18 cellular contexts compared by ENCODE assay signal in the genomic region with DNA sequence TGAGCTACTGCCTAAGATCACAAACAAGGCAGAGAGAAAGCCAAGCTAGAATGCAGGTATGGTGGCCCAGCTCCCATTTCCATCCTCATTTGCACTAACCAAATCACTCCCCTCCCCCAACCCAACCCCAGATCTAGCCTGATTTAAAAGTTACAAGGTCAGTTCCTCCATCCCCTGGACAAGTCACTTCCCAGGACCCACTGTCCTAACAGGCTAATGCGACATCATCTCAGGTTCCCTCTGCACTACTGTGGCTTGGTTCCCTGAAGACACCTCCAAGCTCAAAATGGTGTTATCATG. TPM values are rescaled to one million over a fixed set of nuclear protein-coding genes. Genes with fewer than 3 reads are reported as not detected.
DNase-seq lines count a peak whose midpoint lies in the region; ATAC-seq and TF ChIP-seq lines count a peak whose summit lies in the region.
"Had no signal": no experiment of that assay in that cellular context is flagged by ENCODE, and none has a peak within 500 bp of the region (broad histone marks: within the 10 kb centered on the region; RNA-seq: fewer than 3 reads in every experiment).

No MANE protein-coding gene starts in this region.

- peaks cover 46% of the 10 kb centered on the region for H3K4me1 ChIP-seq in CD4-positive, alpha-beta memory T cell (ENCODE audit: insufficient read depth, low read length)
- peaks cover 27% of the 10 kb centered on the region for H3K4me1 ChIP-seq in Panc1 (ENCODE audit: control insufficient read depth, insufficient read depth, low read length)
- peaks cover 34 to 90% (median 49%) of the 10 kb centered on the region in 3 donors for H3K4me1 ChIP-seq in esophagus squamous epithelium
- peaks cover 72 to 77% of the 10 kb centered on the region in 2 experiments for H3K4me1 ChIP-seq in neutrophil (ENCODE audit: control insufficient read depth in 1 of 2, insufficient read depth in 1 of 2, low read depth in 1 of 2, low read length in 1 of 2)

- no peak overlapping the region for H3K4me3 ChIP-seq in CD4-positive, alpha-beta memory T cell (ENCODE audit: low read length in 2 of 2)
- H3K4me3 ChIP-seq in Panc1 (ENCODE audit: low read depth in 2 of 2, low read length in 2 of 2) (no peak overlapping the region), esophagus squamous epithelium (peak overlapping the region; percentile 55 to 80 (median 78)), neutrophil (ENCODE audit: low read depth in 1 of 2, low read length in 1 of 2) (peak overlapping the region; percentile 90 to 91)
- H3K4me3 ChIP-seq: gastroesophageal sphincter, ovary had no signal

- H3K27me3 Mint-ChIP-seq in CD4-positive, alpha-beta memory T cell: no peaks in the 10 kb centered on the region

- TF ChIP-seq POLR2A in esophagus squamous epithelium (IDR thresholded peaks at IDR 0.05): no peak

- 67% methylated on average over 1 of the region's 1 CpG; no CpG with 5 or more reads in 1 of the 2 donors for WGBS in esophagus squamous epithelium, 2 donors

- no peak for DNase-seq in CD4-positive, alpha-beta memory T cell
- no peak for DNase-seq in Panc1 (ENCODE audit: low read depth, low spot score)
- DNase-seq in esophagus squamous epithelium (lab: John Stamatoyannopoulos, UW): no peak
- DNase-seq in KBM-7: no peak
- DNase-seq in UCSD-AML1 (lab: John Stamatoyannopoulos, UW; ENCODE audit: unreplicated experiment): no peak
- no peak for DNase-seq in DMS 273 (lab: John Stamatoyannopoulos, UW; ENCODE audit: unreplicated experiment)
- DNase-seq: activated T-cell treated with anti-CD3 and anti-CD28 coated beads for 4 hours; amniotic stem cell; DND-41; dorsolateral prefrontal cortex; ovary; stimulated activated CD8-positive, alpha-beta memory T cell treated with anti-CD3 and anti-CD28 coated beads, Interleukin-4, amount 100 ng/mL, for 48 hours had no signal

- in situ Hi-C loops in Panc1 (cut with HindIII; ENCODE audit: low pct_unique_long_range_greater_than_20kb, low sequenced_read_pairs): no loop called here
- in situ Hi-C loops in KBM-7 (cut with MboI; ENCODE audit: low pct_unique_long_range_greater_than_20kb, low sequenced_read_pairs): no loop called here

- no TSS peak for BruUV-seq in Panc1 (replicated peaks; lab: Mats Ljungman, UMichigan)

- POLR2A ChIA-PET in CD4-positive, alpha-beta memory T cell (lab: Charles Lee; ENCODE audit: partially characterized antibody): interaction anchor here (1.1 to 2.0 kb wide), 3 partner anchors 28 to 62 kb away, joined by 3 to 12 read pairs (median 5); a partner anchor contains a TSS
- POLR2A ChIA-PET in Panc1 (lab: Charles Lee): interaction anchor here (0.5 to 0.6 kb wide), 2 partner anchors 18 to 27 kb away, joined by 4 to 12 read pairs; no protein-coding TSS in a partner anchor

- H3K4me1 Mint-ChIP-seq in CD4-positive, alpha-beta memory T cell: peaks cover 29 to 66% (median 39%) of the 10 kb centered on the region in 4 donors

- TF ChIP-seq CTCF in Panc1 (IDR thresholded peaks at IDR 0.05): no peak
- no peak for TF ChIP-seq CTCF in esophagus squamous epithelium (IDR thresholded peaks at IDR 0.05)
- no peak for TF ChIP-seq CTCF in neutrophil (IDR thresholded peaks at IDR 0.05)

- peaks cover 0 to 2% (median 0%) of the 10 kb centered on the region in 8 donors for H3K9me3 Mint-ChIP-seq in CD4-positive, alpha-beta memory T cell

- ATAC-seq in Panc1 (no peak), HG03039 (IDR thresholded peaks at IDR 0.05; ENCODE audit: unreplicated experiment) (no peak)
- ATAC-seq: activated CD4-positive, CD25-positive, alpha-beta regulatory T cell treated with anti-CD3 and anti-CD28 coated beads, Interleukin-2, amount 50 U/mL, for 24 hours; gastroesophageal sphincter; left lobe of liver had no signal

- CTCF ChIA-PET in CD4-positive, alpha-beta memory T cell (lab: Charles Lee; ENCODE audit: partially characterized antibody): interaction anchor here (1.4 to 5.0 kb wide), 5 partner anchors 21 to 79 kb away, joined by 4 to 42 read pairs (median 7); a partner anchor contains a TSS
- CTCF ChIA-PET in Panc1 (lab: Charles Lee): interaction anchor here (0.5 to 0.7 kb wide), 2 partner anchors 8 to 12 kb away, joined by 4 to 9 read pairs; no protein-coding TSS in a partner anchor

- peak overlapping the region in 1 of 8 donors; percentile 56 for H3K4me3 Mint-ChIP-seq in CD4-positive, alpha-beta memory T cell

- intact Hi-C loops in CD4-positive, alpha-beta memory T cell (cut with micrococcal nuclease): no loop called here
- intact Hi-C loops in Panc1 (cut with micrococcal nuclease; ENCODE audit: unreplicated experiment): no loop called here
- intact Hi-C loops in esophagus squamous epithelium (cut with DNase I): no loop called here

- no peaks in the 10 kb centered on the region for H3K36me3 Mint-ChIP-seq in CD4-positive, alpha-beta memory T cell

- H3K27me3 ChIP-seq in CD4-positive, alpha-beta memory T cell (ENCODE audit: insufficient read depth, low read length): no peaks in the 10 kb centered on the region
- H3K27me3 ChIP-seq in Panc1 (ENCODE audit: control insufficient read depth, insufficient read depth, low read length): no peaks in the 10 kb centered on the region
- peaks cover 0 to 10% (median 0%) of the 10 kb centered on the region in 4 donors for H3K27me3 ChIP-seq in esophagus squamous epithelium
- H3K27me3 ChIP-seq in neutrophil: no peaks in the 10 kb centered on the region
- H3K27me3 ChIP-seq: ovary had no signal

- no peak overlapping the region for H3K27ac ChIP-seq in CD4-positive, alpha-beta memory T cell (ENCODE audit: low read depth, low read length)
- peak overlapping the region; percentile 56; the same call in 1 of the 2 replicates for H3K27ac ChIP-seq in Panc1 (ENCODE audit: low read length)
- peak overlapping the region; percentile 82 to 99 (median 94) for H3K27ac ChIP-seq in esophagus squamous epithelium
- peak overlapping the region; percentile 95 for H3K27ac ChIP-seq in neutrophil
- H3K27ac ChIP-seq: ovary had no signal

- H3K27ac Mint-ChIP-seq in CD4-positive, alpha-beta memory T cell: peak overlapping the region in 4 of 7 donors; percentile 42 to 85 (median 68)

- H3K9me3 ChIP-seq in CD4-positive, alpha-beta memory T cell (ENCODE audit: control insufficient read depth in 1 of 2, low read length in 2 of 2): no peaks in the 10 kb centered on the region
- H3K9me3 ChIP-seq in Panc1 (ENCODE audit: control insufficient read depth, insufficient read depth, low read depth, low read length): no peaks in the 10 kb centered on the region
- no peaks in the 10 kb centered on the region for H3K9me3 ChIP-seq in esophagus squamous epithelium
- H3K9me3 ChIP-seq in neutrophil: no peaks in the 10 kb centered on the region
- H3K9me3 ChIP-seq: gastroesophageal sphincter, ovary had no signal

- H3K36me3 ChIP-seq in CD4-positive, alpha-beta memory T cell (ENCODE audit: insufficient read depth, low read length): no peaks in the 10 kb centered on the region
- H3K36me3 ChIP-seq in Panc1 (ENCODE audit: control insufficient read depth, insufficient read depth, low read length) (peaks cover 3% of the 10 kb centered on the region; the same call in 1 of the 2 replicates), esophagus squamous epithelium (no peaks in the 10 kb centered on the region), neutrophil (no peaks in the 10 kb centered on the region)
- H3K36me3 ChIP-seq: gastroesophageal sphincter, ovary had no signal

RNA-seq across cellular contexts. Expression of a gene that starts 2.4 kb away (rescaled TPM):
- total RNA-seq in CD4-positive, alpha-beta memory T cell: 10 to 100 TPM; 19.3 to 27.1 TPM
- 10 to 100 TPM; 15.9 to 33.2 TPM for polyA plus RNA-seq in CD4-positive, alpha-beta memory T cell
- 63.0 TPM for total RNA-seq in Panc1 (2021; ENCODE audit: unreplicated experiment)
- 35.3 TPM for polyA plus RNA-seq in Panc1 (2012; ENCODE audit: insufficient read length)
- total RNA-seq in esophagus squamous epithelium: 100 to 1,000 TPM in 1 of 4 donors, 10 to 100 TPM in 3; 84.9 to 108 (median 94.2) TPM

RNA-seq across cellular contexts. Expression of a gene that starts 20.2 kb away (rescaled TPM):
- total RNA-seq in CD4-positive, alpha-beta memory T cell: 10 to 100 TPM; 92.0 to 93.1 TPM
- polyA plus RNA-seq in CD4-positive, alpha-beta memory T cell: 100 to 1,000 TPM; 264 to 411 TPM
- 20.1 TPM for total RNA-seq in Panc1 (2021; ENCODE audit: unreplicated experiment)
- 32.0 TPM for polyA plus RNA-seq in Panc1 (2012; ENCODE audit: insufficient read length)
- 10 to 100 TPM; 69.3 to 99.0 (median 91.4) TPM for total RNA-seq in esophagus squamous epithelium
- total RNA-seq: H4 had no signal

RNA-seq across cellular contexts. Expression of a gene that starts 27.2 kb away (rescaled TPM):
- total RNA-seq in CD4-positive, alpha-beta memory T cell: 100 to 1,000 TPM; 101 to 102 TPM
- 1 to 10 TPM; 1.4 to 5.9 TPM for polyA plus RNA-seq in CD4-positive, alpha-beta memory T cell
- total RNA-seq in Panc1 (2021; ENCODE audit: unreplicated experiment): 57.7 TPM
- 46.2 TPM for polyA plus RNA-seq in Panc1 (2012; ENCODE audit: insufficient read length)
- 10 to 100 TPM; 35.9 to 55.7 (median 49.4) TPM for total RNA-seq in esophagus squamous epithelium

RNA-seq across cellular contexts. Expression of a gene that starts 51.1 kb away (rescaled TPM):
- 100 to 1,000 TPM; 222 to 226 TPM for total RNA-seq in CD4-positive, alpha-beta memory T cell
- polyA plus RNA-seq in CD4-positive, alpha-beta memory T cell: 100 to 1,000 TPM in 1 of 2 donors, 10 to 100 TPM in 1; 63.4 to 213 TPM
- total RNA-seq in Panc1 (2021; ENCODE audit: unreplicated experiment) (0.36 TPM), esophagus squamous epithelium (10 to 100 TPM in 2 of 4 donors, 1 to 10 TPM in 2; 2.9 to 13.5 (median 7.4) TPM)
- polyA plus RNA-seq in Panc1 (2012; ENCODE audit: insufficient read length): not detected

Comparison
In these comparisons a context has a peak if more than half of its experiments do, and no peak if none do; other contexts are left out.
1. H3K4me3 ChIP-seq: peak in esophagus squamous epithelium (4 of 4) and neutrophil (2 of 2); none in CD4-positive, alpha-beta memory T cell (0 of 2) and Panc1 (0 of 2).